Comparison of ENCODE assay signal across 9 cellular contexts in genomic region chr2:28394997-28395333, GRCh38. TPM values are rescaled to one million over a fixed set of nuclear protein-coding genes. Genes with fewer than 3 reads are reported as not detected.
DNase-seq lines count a peak whose midpoint lies in the region; ATAC-seq, FAIRE-seq and TF ChIP-seq lines count a peak whose summit lies in the region.
"Had no signal": no experiment of that assay in that cellular context is flagged by ENCODE, and none has a peak within 500 bp of the region (broad histone marks: within the 10 kb centered on the region; RNA-seq: fewer than 3 reads in every experiment).

No MANE protein-coding gene starts in this region.

- peak overlapping the region; percentile 71 for H3K4me2 ChIP-seq in A549
- H3K4me2 ChIP-seq in MM.1S (ENCODE audit: low read depth, low read length): peak overlapping the region; percentile 92

- DNase-seq in A549 (ENCODE audit: low read depth in 1 of 2, low spot score in 1 of 2) (no peak), MM.1S (no peak), endodermal cell (no peak), NCI-H226 (no peak), NCI-H2171 (lab: John Stamatoyannopoulos, UW) (no peak), hepatic stellate cell (ENCODE audit: low spot score) (no peak)
- no peak for DNase-seq in naive thymus-derived CD4-positive, alpha-beta T cell
- no peak for DNase-seq in stimulated activated CD4-positive, alpha-beta T cell treated with anti-CD3 and anti-CD28 coated beads, Interleukin-4, amount 100 ng/mL, for 1 hour
- DNase-seq: erythroblast had no signal

- no peak for FAIRE-seq in A549 (lab: Jason Lieb, UNC)

- no peak for TF ChIP-seq EP300 in A549 (IDR thresholded peaks at IDR 0.05)

- no peak; a peak in 1 of 5 replicates for TF ChIP-seq RAD21 in A549 (conservative IDR thresholded peaks at IDR 0.05 in 1 of 2, IDR thresholded peaks at IDR 0.05 in 1 of 2)

- H3K9me2 ChIP-seq in MM.1S (replicated peaks; ENCODE audit: insufficient read depth, low read length): no peaks in the 10 kb centered on the region

- H3K9me3 ChIP-seq in A549 (no peaks in the 10 kb centered on the region), MM.1S (replicated peaks; ENCODE audit: insufficient read depth, low read length) (no peaks in the 10 kb centered on the region), endodermal cell (ENCODE audit: control insufficient read depth, low read length) (no peaks in the 10 kb centered on the region)
- H3K9me3 ChIP-seq in naive thymus-derived CD4-positive, alpha-beta T cell (ENCODE audit: control insufficient read depth in 2 of 3, low read length in 3 of 3): no peaks in the 10 kb centered on the region

- H3K4me1 Mint-ChIP-seq in endodermal cell: peaks cover 8% of the 10 kb centered on the region
- peaks cover 6 to 40% (median 13%) of the 10 kb centered on the region in 7 donors for H3K4me1 Mint-ChIP-seq in naive thymus-derived CD4-positive, alpha-beta T cell

- ATAC-seq in A549: no peak
- ATAC-seq in naive thymus-derived CD4-positive, alpha-beta T cell: no peak

- no peaks in the 10 kb centered on the region for H3K36me3 ChIP-seq in MM.1S (replicated peaks; ENCODE audit: insufficient read depth, low read length)
- H3K36me3 ChIP-seq in endodermal cell (ENCODE audit: control insufficient read depth, insufficient read depth, low read length): no peaks in the 10 kb centered on the region
- H3K36me3 ChIP-seq in naive thymus-derived CD4-positive, alpha-beta T cell (ENCODE audit: control insufficient read depth in 2 of 3, insufficient read depth in 3 of 3, low read length in 3 of 3): peaks cover 0 to 4% (median 0%) of the 10 kb centered on the region in 3 experiments

- TF ChIP-seq CTCF in A549 (IDR thresholded peaks at IDR 0.05) (no peak), MM.1S (IDR thresholded peaks at IDR 0.05; ENCODE audit: low read length) (no peak), endodermal cell (conservative IDR thresholded peaks at IDR 0.05) (no peak)

- TF ChIP-seq POLR2A in A549 (IDR thresholded peaks at IDR 0.05; ENCODE audit: low read length): no peak

- H4K20me1 ChIP-seq in MM.1S (ENCODE audit: insufficient read depth, low read length): no peaks in the 10 kb centered on the region

- no peaks in the 10 kb centered on the region for H3K36me3 Mint-ChIP-seq in endodermal cell (ENCODE audit: low read depth)
- H3K36me3 Mint-ChIP-seq in naive thymus-derived CD4-positive, alpha-beta T cell: peaks cover 0 to 4% (median 0%) of the 10 kb centered on the region in 5 donors

- CTCF ChIA-PET in A549 (lab: Yijun Ruan, JAX): interaction anchor here (1.2 to 2.9 kb wide), 2 partner anchors 672 to 690 kb away, joined by 4 to 12 read pairs; no protein-coding TSS in a partner anchor
- CTCF ChIA-PET in naive thymus-derived CD4-positive, alpha-beta T cell (lab: Charles Lee): no interaction called here

- H3K4me3 Mint-ChIP-seq in endodermal cell: no peak overlapping the region
- no peak overlapping the region for H3K4me3 Mint-ChIP-seq in naive thymus-derived CD4-positive, alpha-beta T cell

- intact Hi-C loops in naive thymus-derived CD4-positive, alpha-beta T cell (cut with micrococcal nuclease): loop anchor here (5.0 to 10.0 kb wide), 4 partner anchors 230 to 623 kb away; partner anchors contain the start of genes MRPL33 (in 1 of the 2), PPP1CB (in 1 of the 2) and TRMT61B (in 1 of the 2)

- peaks cover 62% of the 10 kb centered on the region for H3K79me2 ChIP-seq in MM.1S (ENCODE audit: low read length)

- H3K4me1 ChIP-seq in A549 (peaks cover 31% of the 10 kb centered on the region), MM.1S (ENCODE audit: low read length) (peaks cover 3% of the 10 kb centered on the region; the same call in 1 of the 2 replicates), endodermal cell (ENCODE audit: control insufficient read depth, insufficient read depth, low read length) (no peaks in the 10 kb centered on the region)
- peaks cover 13 to 16% of the 10 kb centered on the region in 2 donors for H3K4me1 ChIP-seq in naive thymus-derived CD4-positive, alpha-beta T cell (ENCODE audit: control insufficient read depth in 2 of 2, insufficient read depth in 2 of 2, low read length in 2 of 2)

- H3K4me3 ChIP-seq in A549 (peak overlapping the region; percentile 78), MM.1S (ENCODE audit: low read length) (no peak overlapping the region), endodermal cell (ENCODE audit: low read length) (peak overlapping the region; percentile 84)
- peak overlapping the region; percentile 78 for H3K4me3 ChIP-seq in naive thymus-derived CD4-positive, alpha-beta T cell (ENCODE audit: low read length)

- under 1% methylated on average over 7 of the region's 7 CpGs for WGBS in A549 (ENCODE audit: missing lambda C conversion rate)
- WGBS in endodermal cell (ENCODE audit: insufficient coverage in 1 of 2, insufficient read length in 1 of 2), 2 experiments: 80 to 83% methylated on average over 5 to 7 of the region's 7 CpGs

- no peaks in the 10 kb centered on the region for H3K9me3 Mint-ChIP-seq in endodermal cell
- peaks cover 0 to 5% (median 0%) of the 10 kb centered on the region in 11 donors for H3K9me3 Mint-ChIP-seq in naive thymus-derived CD4-positive, alpha-beta T cell

- H3K27ac Mint-ChIP-seq in endodermal cell: no peak overlapping the region
- H3K27ac Mint-ChIP-seq in naive thymus-derived CD4-positive, alpha-beta T cell: peak overlapping the region in 1 of 9 donors; percentile 59

- no peaks in the 10 kb centered on the region for H3K27me3 ChIP-seq in MM.1S (replicated peaks; ENCODE audit: insufficient read depth, low read length)
- H3K27me3 ChIP-seq in endodermal cell (ENCODE audit: control insufficient read depth, insufficient read depth, low read length, poor library complexity, severe bottlenecking): peaks cover 25% of the 10 kb centered on the region
- H3K27me3 ChIP-seq in naive thymus-derived CD4-positive, alpha-beta T cell (ENCODE audit: control insufficient read depth in 2 of 2, insufficient read depth in 2 of 2, low read length in 2 of 2): no peaks in the 10 kb centered on the region

- H3K9ac ChIP-seq in MM.1S (ENCODE audit: low read length) (no peak overlapping the region), endodermal cell (ENCODE audit: extremely low read depth, low read length, poor library complexity, severe bottlenecking) (no peak overlapping the region)

- no peak overlapping the region for H2AFZ ChIP-seq in MM.1S (ENCODE audit: low read length)

- H3F3A ChIP-seq in MM.1S (ENCODE audit: insufficient read depth, low read length): peaks cover 28% of the 10 kb centered on the region

- H3K27ac ChIP-seq in A549 (peak overlapping the region; percentile 95), MM.1S (ENCODE audit: low read length) (no peak overlapping the region), endodermal cell (ENCODE audit: low read depth, low read length) (no peak overlapping the region)
- H3K27ac ChIP-seq in naive thymus-derived CD4-positive, alpha-beta T cell (ENCODE audit: low read depth, low read length): no peak overlapping the region

- POLR2A ChIA-PET in A549 (lab: Yijun Ruan, JAX): no interaction called here
- POLR2A ChIA-PET in naive thymus-derived CD4-positive, alpha-beta T cell (lab: Charles Lee): interaction anchor here (0.8 kb wide), 1 partner anchor 28 kb away, joined by 3 read pairs; no protein-coding TSS in a partner anchor

- H3K27me3 Mint-ChIP-seq in endodermal cell (ENCODE audit: insufficient read depth): peaks cover 8% of the 10 kb centered on the region
- no peaks in the 10 kb centered on the region for H3K27me3 Mint-ChIP-seq in naive thymus-derived CD4-positive, alpha-beta T cell

TF ChIP-seq in A549, 52 proteins besides CTCF, POLR2A, EP300 and RAD21 (continues in another document):
- TF ChIP-seq HDAC2 (IDR thresholded peaks at IDR 0.05): no peak
- no peak for TF ChIP-seq PHF8 (IDR thresholded peaks at IDR 0.05; ENCODE audit: borderline replicate concordance, low read depth)
- no peak for TF ChIP-seq RNF2 (IDR thresholded peaks at IDR 0.05; ENCODE audit: borderline replicate concordance, low read depth)
- no peak for TF ChIP-seq ESRRA (IDR thresholded peaks at IDR 0.05; ENCODE audit: borderline replicate concordance, low read length)
- TF ChIP-seq MAX (IDR thresholded peaks at IDR 0.05): no peak
- TF ChIP-seq BCL3 (IDR thresholded peaks at IDR 0.05): no peak
- no peak for TF ChIP-seq TFCP2L1 (CRISPR knock-in tag; IDR thresholded peaks at IDR 0.05)
- TF ChIP-seq RCOR1 (IDR thresholded peaks at IDR 0.05; ENCODE audit: low read depth, low read length): no peak
- no peak for TF ChIP-seq USF2 (IDR thresholded peaks at IDR 0.05)
- no peak for TF ChIP-seq CBX2 (IDR thresholded peaks at IDR 0.05; ENCODE audit: borderline replicate concordance, low read depth)

RNA-seq across cellular contexts. Expression of gene FOSL2, which starts 2.3 kb away (rescaled TPM):
- polyA plus RNA-seq in A549 (2011; rRNA removed): 45.7 and 50.6 TPM in 2 replicates
- polyA plus RNA-seq in A549 (2012; cell fraction: cytosol; rRNA removed): 26.7 and 37.2 TPM in 2 replicates
- 89.7 and 95.0 TPM in 2 replicates for polyA plus RNA-seq in A549 (2012; cell fraction: nucleus; rRNA removed)
- 68.1 to 73.4 TPM (median 69.0 TPM) in 3 replicates for polyA plus RNA-seq in A549 (2017; fragmentation: RNase III; extraction: RNeasy Plus Mini Kit Qiagen cat#74134 plus additional on column Dnase treatment)
- 86.7 and 103 TPM in 2 replicates for polyA minus RNA-seq in A549 (2011; rRNA and poly(A)+ RNA removed)
- 1 to 10 TPM; 1.4 to 3.8 TPM for total RNA-seq in endodermal cell
- 2.7 TPM for polyA plus RNA-seq in endodermal cell (2013, experiment 1 of 2)
- 2.6 TPM for polyA plus RNA-seq in endodermal cell (2013, experiment 2 of 2)
- total RNA-seq in naive thymus-derived CD4-positive, alpha-beta T cell: 100 to 1,000 TPM in 1 of 5 experiments, 10 to 100 TPM in 2, 1 to 10 TPM in 1, under 1 TPM in 1; 0.81 to 251 (median 33.9) TPM
- polyA plus RNA-seq in naive thymus-derived CD4-positive, alpha-beta T cell: 1 to 10 TPM in 1 of 2 donors, under 1 TPM in 1; 0.25 to 1.3 TPM

Comparison
In these comparisons a context has a peak if more than half of its experiments do, and no peak if none do; other contexts are left out.
1. H3K27ac ChIP-seq: peak in A549 (2 of 2); none in MM.1S (single experiment), endodermal cell (single experiment) and naive thymus-derived CD4-positive, alpha-beta T cell (single experiment).